ENCODE assay signal across 11 cellular contexts in genomic region chr7:27116962-27117686, GRCh38. TPM values are rescaled to one million over a fixed set of nuclear protein-coding genes. Genes with fewer than 3 reads are reported as not detected.
DNase-seq lines count a peak whose midpoint lies in the region; ATAC-seq, FAIRE-seq and TF ChIP-seq lines count a peak whose summit lies in the region.
"Had no signal": no experiment of that assay in that cellular context is flagged by ENCODE, and none has a peak within 500 bp of the region (broad histone marks: within the 10 kb centered on the region; RNA-seq: fewer than 3 reads in every experiment).

No MANE protein-coding gene starts in this region.

- no peaks in the 10 kb centered on the region for H3K36me3 Mint-ChIP-seq in stimulated activated memory B cell treated with anti-CD40 and anti-IgM and Interleukin-4, amounts not matched to agents 10 μg/mL and 1 μg/mL and 100 μg/mL, for 72 hours
- H3K36me3 Mint-ChIP-seq: WTC11 had no signal

- in situ Hi-C loops in brain microvascular endothelial cell (cut with HindIII; ENCODE audit: low pct_ligation_motif_present, low sequenced_read_pairs), result no loop called here

- H3K27me3 Mint-ChIP-seq in stimulated activated memory B cell treated with anti-CD40 and anti-IgM and Interleukin-4, amounts not matched to agents 10 μg/mL and 1 μg/mL and 100 μg/mL, for 72 hours, result peaks cover 14% of the 10 kb centered on the region

- DNase-seq in A549 (ENCODE audit: low read depth in 1 of 2, low spot score in 1 of 2) (no peak), brain microvascular endothelial cell (no peak), globus pallidus (ENCODE audit: low spot score) (no peak)
- DNase-seq: foreskin fibroblast had no signal

- ATAC-seq in A549 (no peak), HG02623 (IDR thresholded peaks at IDR 0.05; ENCODE audit: unreplicated experiment) (no peak)
- no peak for ATAC-seq in stimulated activated memory B cell treated with anti-CD40 and anti-IgM and Interleukin-4, amounts not matched to agents 10 μg/mL and 1 μg/mL and 100 μg/mL, for 72 hours
- ATAC-seq: WTC11 had no signal

- H3K9me3 Mint-ChIP-seq in stimulated activated memory B cell treated with anti-CD40 and anti-IgM and Interleukin-4, amounts not matched to agents 10 μg/mL and 1 μg/mL and 100 μg/mL, for 72 hours, result no peaks in the 10 kb centered on the region
- H3K9me3 Mint-ChIP-seq: activated T-helper 1 cell treated with anti-CD3 and anti-CD28 coated beads, Interleukin-12 subunit alpha, Interleukin-12 subunit beta, Interleukin-2, Interleukin-4 antibody, amounts not matched to agents 30 ng/mL and 10 ng/mL and 1 ng/mL, durations not matched to agents 14 hours and 24 hours and 36 hours; central memory CD8-positive, alpha-beta T cell; WTC11 had no signal

- H3K4me3 ChIP-seq in A549 (peak overlapping the region; percentile 44), brain microvascular endothelial cell (ENCODE audit: low read depth, low read length) (peak overlapping the region; percentile 32), mucosa of rectum (ENCODE audit: low read length in 2 of 2) (peak overlapping the region; percentile 57 to 69)
- H3K4me3 ChIP-seq: SJSA1 had no signal

- no peaks in the 10 kb centered on the region for H3K4me1 Mint-ChIP-seq in stimulated activated memory B cell treated with anti-CD40 and anti-IgM and Interleukin-4, amounts not matched to agents 10 μg/mL and 1 μg/mL and 100 μg/mL, for 72 hours
- H3K4me1 Mint-ChIP-seq: central memory CD8-positive, alpha-beta T cell had no signal

- TF ChIP-seq CTCF in A549 (IDR thresholded peaks at IDR 0.05), result no peak
- no peak for TF ChIP-seq CTCF in brain microvascular endothelial cell (IDR thresholded peaks at IDR 0.05; ENCODE audit: low read depth, low read length, missing control alignments)

- WGBS in A549 (ENCODE audit: missing lambda C conversion rate), result 47% methylated on average over 9 of the region's 9 CpGs

- H3K4me2 ChIP-seq in A549, result peak overlapping the region; percentile 88

- POLR2A ChIA-PET in A549 (lab: Yijun Ruan, JAX), result interaction anchor here (0.8 to 5.1 kb wide), 3 partner anchors 20 to 253 kb away, joined by 3 to 34 read pairs (median 10); partner anchors contain the start of gene SKAP2

- TF ChIP-seq POLR2A in A549 (IDR thresholded peaks at IDR 0.05; ENCODE audit: low read length), result no peak

- H3K27ac ChIP-seq in A549 (peak overlapping the region; percentile 83 to 90), brain microvascular endothelial cell (no peak overlapping the region), mucosa of rectum (ENCODE audit: low read depth in 2 of 2, low read length in 2 of 2) (peak overlapping the region; percentile 88 to 92)
- H3K27ac ChIP-seq: SJSA1 had no signal

- H3K4me1 ChIP-seq in A549 (peaks cover 52% of the 10 kb centered on the region), mucosa of rectum (ENCODE audit: control insufficient read depth in 2 of 2, insufficient read depth in 2 of 2, low read length in 2 of 2) (peaks cover 55 to 78% of the 10 kb centered on the region in 2 donors)

- H3K9ac ChIP-seq in mucosa of rectum (ENCODE audit: low read depth in 1 of 2, low read length in 2 of 2), result peak overlapping the region; percentile 63 to 86

- H3K27me3 ChIP-seq in brain microvascular endothelial cell (replicated peaks), result peaks cover 91% of the 10 kb centered on the region
- H3K27me3 ChIP-seq in mucosa of rectum (ENCODE audit: control insufficient read depth in 2 of 2, insufficient read depth in 2 of 2, low read length in 2 of 2), result no peaks in the 10 kb centered on the region
- H3K27me3 ChIP-seq: SJSA1 had no signal

- no peak for TF ChIP-seq RAD21 in A549 (conservative IDR thresholded peaks at IDR 0.05 in 1 of 2, IDR thresholded peaks at IDR 0.05 in 1 of 2)

- no peak for FAIRE-seq in A549 (lab: Jason Lieb, UNC)

- H3K4me3 Mint-ChIP-seq in stimulated activated memory B cell treated with anti-CD40 and anti-IgM and Interleukin-4, amounts not matched to agents 10 μg/mL and 1 μg/mL and 100 μg/mL, for 72 hours, result no peak overlapping the region
- H3K4me3 Mint-ChIP-seq: activated T-helper 1 cell treated with anti-CD3 and anti-CD28 coated beads, Interleukin-12 subunit alpha, Interleukin-12 subunit beta, Interleukin-2, Interleukin-4 antibody, amounts not matched to agents 30 ng/mL and 10 ng/mL and 1 ng/mL, durations not matched to agents 14 hours and 24 hours and 36 hours; central memory CD8-positive, alpha-beta T cell; WTC11 had no signal

- no peak for TF ChIP-seq EP300 in A549 (IDR thresholded peaks at IDR 0.05)

- no peaks in the 10 kb centered on the region for H3K36me3 ChIP-seq in brain microvascular endothelial cell (replicated peaks)
- H3K36me3 ChIP-seq in mucosa of rectum (ENCODE audit: control insufficient read depth in 2 of 2, insufficient read depth in 2 of 2, low read length in 2 of 2), result peaks cover 0 to 2% of the 10 kb centered on the region in 2 donors

- H3K27ac Mint-ChIP-seq in stimulated activated memory B cell treated with anti-CD40 and anti-IgM and Interleukin-4, amounts not matched to agents 10 μg/mL and 1 μg/mL and 100 μg/mL, for 72 hours, result no peak overlapping the region
- H3K27ac Mint-ChIP-seq: activated T-helper 1 cell treated with anti-CD3 and anti-CD28 coated beads, Interleukin-12 subunit alpha, Interleukin-12 subunit beta, Interleukin-2, Interleukin-4 antibody, amounts not matched to agents 30 ng/mL and 10 ng/mL and 1 ng/mL, durations not matched to agents 14 hours and 24 hours and 36 hours; WTC11 had no signal

- H3K9me3 ChIP-seq in A549, result no peaks in the 10 kb centered on the region
- H3K9me3 ChIP-seq in mucosa of rectum (ENCODE audit: control insufficient read depth in 2 of 2, low read length in 2 of 2), result no peaks in the 10 kb centered on the region
- H3K9me3 ChIP-seq: SJSA1 had no signal

- CTCF ChIA-PET in A549 (lab: Yijun Ruan, JAX), result interaction anchor here (1.2 to 3.6 kb wide), 8 partner anchors 11 to 263 kb away, joined by 3 to 18 read pairs (median 4); no protein-coding TSS in a partner anchor

TF ChIP-seq in A549, 52 proteins besides CTCF, POLR2A, EP300 and RAD21 (continues in another document):
- no peak for TF ChIP-seq TFCP2L1 (CRISPR knock-in tag; IDR thresholded peaks at IDR 0.05)
- no peak for TF ChIP-seq FOSB (CRISPR knock-in tag; IDR thresholded peaks at IDR 0.05)
- no peak; a peak in 1 of 5 replicates for TF ChIP-seq JUN (IDR thresholded peaks at IDR 0.05)
- no peak for TF ChIP-seq NFE2L2 (conservative IDR thresholded peaks at IDR 0.05; ENCODE audit: low read length)
- TF ChIP-seq CHD2 (IDR thresholded peaks at IDR 0.05; ENCODE audit: low read length, partially characterized antibody), result no peak
- TF ChIP-seq, protein P1, sequence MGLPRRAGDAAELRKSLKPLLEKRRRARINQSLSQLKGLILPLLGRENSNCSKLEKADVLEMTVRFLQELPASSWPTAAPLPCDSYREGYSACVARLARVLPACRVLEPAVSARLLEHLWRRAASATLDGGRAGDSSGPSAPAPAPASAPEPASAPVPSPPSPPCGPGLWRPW (IDR thresholded peaks at IDR 0.05), result no peak
- no peak for TF ChIP-seq MYC (IDR thresholded peaks at IDR 0.05; ENCODE audit: borderline replicate concordance, low read length)
- no peak for TF ChIP-seq MAX (IDR thresholded peaks at IDR 0.05)
- no peak for TF ChIP-seq JUNB (IDR thresholded peaks at IDR 0.05)
- no peak for TF ChIP-seq USF2 (IDR thresholded peaks at IDR 0.05)

RNA-seq across cellular contexts. Expression of gene HOXA4, which starts 13.4 kb away (rescaled TPM):
- polyA plus RNA-seq in A549 (2011; rRNA removed), result 2.6 and 2.8 TPM in 2 replicates
- polyA plus RNA-seq in A549 (2012; cell fraction: cytosol; rRNA removed), result 3.3 TPM in 2 replicates
- polyA plus RNA-seq in A549 (2012; cell fraction: nucleus; rRNA removed), result 1.7 and 3.5 TPM in 2 replicates
- 2.1 to 3.0 TPM (median 2.3 TPM) in 3 replicates for polyA plus RNA-seq in A549 (2017; fragmentation: RNase III; extraction: RNeasy Plus Mini Kit Qiagen cat#74134 plus additional on column Dnase treatment)
- polyA minus RNA-seq in A549 (2011; rRNA and poly(A)+ RNA removed), result 1.7 and 1.8 TPM in 2 replicates

RNA-seq across cellular contexts. Expression of gene HOXA2, which starts 14.6 kb away (rescaled TPM):
- polyA plus RNA-seq in A549 (2011; rRNA removed) (2.1 and 2.4 TPM in 2 replicates), A549 (2017; fragmentation: RNase III; extraction: RNeasy Plus Mini Kit Qiagen cat#74134 plus additional on column Dnase treatment) (1.3 to 1.5 TPM (median 1.4 TPM) in 3 replicates)
- 1.1 and 1.2 TPM in 2 replicates for polyA plus RNA-seq in A549 (2012; cell fraction: cytosol; rRNA removed)
- 4.0 and 5.5 TPM in 2 replicates for polyA plus RNA-seq in A549 (2012; cell fraction: nucleus; rRNA removed)
- 0.83 TPM in 2 replicates for polyA minus RNA-seq in A549 (2011; rRNA and poly(A)+ RNA removed)

RNA-seq across cellular contexts. Expression of gene HOXA1, which starts 21.3 kb away (rescaled TPM):
- 4.8 and 5.0 TPM in 2 replicates for polyA plus RNA-seq in A549 (2011; rRNA removed)
- 3.3 and 3.5 TPM in 2 replicates for polyA plus RNA-seq in A549 (2012; cell fraction: cytosol; rRNA removed)
- 2.0 and 2.5 TPM in 2 replicates for polyA plus RNA-seq in A549 (2012; cell fraction: nucleus; rRNA removed)
- polyA plus RNA-seq in A549 (2017; fragmentation: RNase III; extraction: RNeasy Plus Mini Kit Qiagen cat#74134 plus additional on column Dnase treatment), result 2.6 to 3.0 TPM (median 2.8 TPM) in 3 replicates
- polyA minus RNA-seq in A549 (2011; rRNA and poly(A)+ RNA removed), result 2.5 and 3.2 TPM in 2 replicates

RNA-seq across cellular contexts. Expression of gene HOXA5, which starts 26.4 kb away (rescaled TPM):
- 6.3 and 6.5 TPM in 2 replicates for polyA plus RNA-seq in A549 (2011; rRNA removed)
- polyA plus RNA-seq in A549 (2012; cell fraction: cytosol; rRNA removed), result 4.4 and 5.0 TPM in 2 replicates
- 4.4 and 4.9 TPM in 2 replicates for polyA plus RNA-seq in A549 (2012; cell fraction: nucleus; rRNA removed)
- polyA plus RNA-seq in A549 (2017; fragmentation: RNase III; extraction: RNeasy Plus Mini Kit Qiagen cat#74134 plus additional on column Dnase treatment), result 2.9 to 4.9 TPM (median 4.0 TPM) in 3 replicates
- 2.5 and 3.1 TPM in 2 replicates for polyA minus RNA-seq in A549 (2011; rRNA and poly(A)+ RNA removed)

RNA-seq across cellular contexts. Expression of gene HOXA6, which starts 30.4 kb away (rescaled TPM):
- polyA plus RNA-seq in A549 (2011; rRNA removed) (0.78 and 0.90 TPM in 2 replicates), A549 (2017; fragmentation: RNase III; extraction: RNeasy Plus Mini Kit Qiagen cat#74134 plus additional on column Dnase treatment) (1.6 to 2.2 TPM (median 2.1 TPM) in 3 replicates)
- polyA plus RNA-seq in A549 (2012; cell fraction: cytosol; rRNA removed), result 1.9 and 2.0 TPM in 2 replicates
- 2.5 and 3.2 TPM in 2 replicates for polyA plus RNA-seq in A549 (2012; cell fraction: nucleus; rRNA removed)
- polyA minus RNA-seq in A549 (2011; rRNA and poly(A)+ RNA removed), result 0.58 and 2.0 TPM in 2 replicates
